In the genomic region with DNA sequence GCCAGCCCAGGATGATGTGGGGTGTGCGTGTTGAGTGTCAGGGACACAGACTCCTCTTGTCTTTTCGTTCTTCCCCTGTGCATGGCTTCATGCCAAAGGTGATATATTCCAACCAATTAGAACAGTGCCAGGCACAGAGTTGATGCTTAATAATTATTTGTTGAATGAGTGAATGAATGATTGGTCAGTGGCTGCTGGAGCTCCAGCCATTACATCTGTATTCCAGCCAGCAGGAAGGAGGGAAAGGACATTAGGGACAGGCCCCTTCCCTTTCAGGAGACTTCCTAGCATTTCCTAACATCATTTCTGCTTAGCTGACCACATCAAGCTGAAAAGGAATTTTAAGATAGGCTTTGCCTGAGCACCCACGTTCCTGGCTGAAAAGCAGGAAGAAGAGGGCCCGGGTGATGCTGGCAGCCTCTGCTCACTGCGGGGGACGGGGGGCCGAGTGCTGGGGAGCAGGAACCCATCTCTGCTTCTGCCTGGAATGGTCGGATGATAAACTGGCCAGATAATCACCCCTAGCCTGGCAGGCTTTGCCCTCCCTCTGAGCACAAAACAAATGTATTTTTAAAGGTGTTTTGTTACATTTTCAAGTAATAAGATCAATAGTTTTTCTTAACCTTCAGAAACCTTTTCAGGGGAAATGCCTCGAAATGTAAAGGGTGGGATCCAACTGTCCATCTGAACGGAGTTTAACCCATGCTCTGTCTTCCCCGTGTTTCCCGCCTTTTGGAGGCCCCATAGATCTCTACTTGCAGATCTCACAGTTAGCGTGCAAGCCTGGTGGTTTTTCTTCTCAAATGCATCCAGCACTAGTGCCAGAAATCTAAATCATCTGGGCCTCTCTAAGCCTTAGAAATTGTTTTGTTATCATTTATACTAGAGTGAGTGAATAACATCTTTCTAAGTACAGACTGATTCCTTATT, we compare ENCODE assay signal across 1 cellular context.
TF ChIP-seq lines count a peak whose summit lies in the region.

No MANE protein-coding gene starts in this region.

TF ChIP-seq in GM12878, 131 proteins besides CTCF, POLR2A, EP300 and RAD21:
- TF ChIP-seq CHD1 (IDR thresholded peaks at IDR 0.05; ENCODE audit: low read depth, low read length) (no peak), ZNF24 (IDR thresholded peaks at IDR 0.05) (peak; percentile 58; the same call in 1 of the 2 replicates)
